ENCODE assay signal across 8 cellular contexts in genomic region chr4:40749717-40750460, GRCh38. TPM values are rescaled to one million over a fixed set of nuclear protein-coding genes. Genes with fewer than 3 reads are reported as not detected.
DNase-seq lines count a peak whose midpoint lies in the region; ATAC-seq and TF ChIP-seq lines count a peak whose summit lies in the region.

NSUN7 (plus strand) TSS chr4:40749955; CDS start chr4:40750694, 739 bp downstream.

- peak in 1 of 5 donors; percentile 23 for DNase-seq in CD8-positive, alpha-beta memory T cell
- DNase-seq in NCI-H2171 (lab: John Stamatoyannopoulos, UW) (peak; percentile 51), iPS DF 19.7 (ENCODE audit: low read depth, low spot score) (peak; percentile 47), retinal pigment epithelial cell (ENCODE audit: low read depth) (no peak)
- DNase-seq in activated naive CD4-positive, alpha-beta T cell treated with anti-CD3 and anti-CD28 coated beads, Interleukin-2, amount 50 U/mL, for 72 hours (ENCODE audit: low spot score in 2 of 2) = peak in 1 of 2 donors; percentile 27

- H3K36me3 Mint-ChIP-seq in CD8-positive, alpha-beta memory T cell = peaks cover 0 to 10% (median 0%) of the 10 kb centered on the region in 3 donors
- peaks cover 11 to 14% of the 10 kb centered on the region in 2 donors for H3K36me3 Mint-ChIP-seq in activated naive CD4-positive, alpha-beta T cell treated with anti-CD3 and anti-CD28 coated beads, Interleukin-2, amount 50 U/mL, for 72 hours

- peaks cover 0 to 9% (median 3%) of the 10 kb centered on the region in 5 donors for H3K9me3 Mint-ChIP-seq in CD8-positive, alpha-beta memory T cell
- H3K9me3 Mint-ChIP-seq in activated naive CD4-positive, alpha-beta T cell treated with anti-CD3 and anti-CD28 coated beads, Interleukin-2, amount 50 U/mL, for 72 hours = peaks cover 0 to 5% of the 10 kb centered on the region in 2 donors

- H3K27ac ChIP-seq in CD8-positive, alpha-beta memory T cell (ENCODE audit: low read depth, low read length) = no peak within 1 kb of the TSS

- H3K27me3 ChIP-seq in CD8-positive, alpha-beta memory T cell (ENCODE audit: insufficient read depth, low read length, poor library complexity, severe bottlenecking) = peaks cover 16% of the 10 kb centered on the region

- CTCF ChIA-PET in CD8-positive, alpha-beta memory T cell (lab: Charles Lee) = no interaction called here

- H3K4me3 Mint-ChIP-seq in CD8-positive, alpha-beta memory T cell = peak within 1 kb of the TSS; percentile 14 to 63 (median 50)

- H3K4me1 Mint-ChIP-seq in CD8-positive, alpha-beta memory T cell = peaks cover 3 to 13% (median 8%) of the 10 kb centered on the region in 3 donors

- H3K27me3 Mint-ChIP-seq in CD8-positive, alpha-beta memory T cell = peaks cover 31 to 55% of the 10 kb centered on the region in 2 donors

- H3K27ac Mint-ChIP-seq in CD8-positive, alpha-beta memory T cell = peak within 1 kb of the TSS in 1 of 8 donors; percentile 41
- no peak within 1 kb of the TSS for H3K27ac Mint-ChIP-seq in activated naive CD4-positive, alpha-beta T cell treated with anti-CD3 and anti-CD28 coated beads, Interleukin-2, amount 50 U/mL, for 72 hours

- ATAC-seq in GM21576 (IDR thresholded peaks at IDR 0.05; ENCODE audit: unreplicated experiment) = peak; percentile 54
- ATAC-seq in activated naive CD4-positive, alpha-beta T cell treated with anti-CD3 and anti-CD28 coated beads, Interleukin-2, amount 50 U/mL, for 72 hours = peak; percentile 45 to 65
- no peak for ATAC-seq in HG02610 (IDR thresholded peaks at IDR 0.05; ENCODE audit: unreplicated experiment)
- no peak for ATAC-seq in GM18873 (IDR thresholded peaks at IDR 0.05; ENCODE audit: low FRiP score, unreplicated experiment)

- no peaks in the 10 kb centered on the region for H3K9me3 ChIP-seq in CD8-positive, alpha-beta memory T cell (ENCODE audit: low read length)

- no peaks in the 10 kb centered on the region for H3K36me3 ChIP-seq in CD8-positive, alpha-beta memory T cell (ENCODE audit: insufficient read depth, low read length)

- TF ChIP-seq CTCF in retinal pigment epithelial cell (conservative IDR thresholded peaks at IDR 0.05; ENCODE audit: low read depth, low read length) = no peak

- POLR2A ChIA-PET in CD8-positive, alpha-beta memory T cell (lab: Charles Lee) = no interaction called here

- H3K4me1 ChIP-seq in CD8-positive, alpha-beta memory T cell (ENCODE audit: insufficient read depth, low read length) = no peaks in the 10 kb centered on the region

- H3K4me3 ChIP-seq in CD8-positive, alpha-beta memory T cell (ENCODE audit: low read length) = peak within 1 kb of the TSS; percentile 27
- peak within 1 kb of the TSS; percentile 85 for H3K4me3 ChIP-seq in retinal pigment epithelial cell (ENCODE audit: low read length)

RNA-seq across cellular contexts. Expression of gene NSUN7, which starts in this region (rescaled TPM):
- not detected for total RNA-seq in CD8-positive, alpha-beta memory T cell
- polyA plus RNA-seq in CD8-positive, alpha-beta memory T cell = not detected
- under 1 TPM in 1 of 2 donors, not detected in 1; 0.19 TPM for total RNA-seq in activated naive CD4-positive, alpha-beta T cell treated with anti-CD3 and anti-CD28 coated beads, Interleukin-2, amount 50 U/mL, for 72 hours

Comparison
In these comparisons a context has a peak if more than half of its experiments do, and no peak if none do; other contexts are left out.
1. Peak in ATAC-seq in activated naive CD4-positive, alpha-beta T cell treated with anti-CD3 and anti-CD28 coated beads, Interleukin-2, amount 50 U/mL, for 72 hours; RNA of the gene not detected or under 1 TPM.